ENCODE assay signal across 7 cellular contexts in the genomic region with DNA sequence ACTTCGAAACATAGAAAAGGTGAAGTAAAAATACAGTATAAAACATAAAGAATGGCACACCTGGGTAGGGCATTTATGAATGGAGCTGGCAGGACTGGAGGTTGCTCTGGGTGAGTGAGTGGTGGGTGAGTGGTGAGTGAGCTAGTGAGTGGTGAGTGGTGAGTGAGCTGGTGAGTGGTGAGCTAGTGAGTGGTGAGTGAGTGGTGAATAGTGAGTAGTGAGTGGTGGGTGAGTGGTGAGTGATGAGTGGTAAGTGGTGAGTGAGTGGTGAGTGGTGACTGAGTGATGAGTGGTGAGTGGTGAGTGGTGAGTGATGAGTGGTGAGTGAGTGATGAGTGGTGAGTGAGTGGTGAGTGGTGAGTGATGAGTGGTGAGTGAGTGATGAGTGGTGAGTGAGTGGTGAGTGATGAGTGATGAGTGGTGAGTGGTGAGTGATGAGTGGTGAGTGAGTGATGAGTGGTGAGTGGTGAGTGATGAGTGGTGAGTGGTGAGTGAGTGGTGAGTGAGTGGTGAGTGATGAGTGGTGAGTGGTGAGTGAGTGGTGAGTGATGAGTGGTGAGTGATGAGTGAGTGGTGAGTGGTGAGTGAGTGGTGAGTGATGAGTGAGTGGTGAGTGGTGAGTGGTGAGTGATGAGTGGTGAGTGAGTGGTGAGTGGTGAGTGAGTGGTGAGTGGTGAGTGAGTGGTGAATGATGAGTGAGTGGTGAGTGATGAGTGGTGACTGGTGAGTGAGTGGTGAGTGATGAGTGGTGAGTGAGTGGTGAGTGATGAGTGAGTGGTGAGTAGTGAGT.
DNase-seq lines count a peak whose midpoint lies in the region; ATAC-seq and TF ChIP-seq lines count a peak whose summit lies in the region.
"Not testable (repeated sequence)": the region's sequence is repeated elsewhere in the genome, so short reads cannot be mapped to it uniquely, and the experiment has no call there.

No MANE protein-coding gene starts in this region.

- not testable (repeated sequence) for H2AFZ ChIP-seq in PC-3 (ENCODE audit: low read length)

- H3K4me3 ChIP-seq in PC-3 (ENCODE audit: low read length), result not testable (repeated sequence)

- not testable (repeated sequence) for BruUV-seq in PC-3 (replicated peaks; lab: Mats Ljungman, UMichigan)

- peaks cover 23% of the 10 kb centered on the region for H3K4me1 Mint-ChIP-seq in activated CD8-positive, alpha-beta T cell treated with anti-CD3 and anti-CD28 coated beads for 36 hours (ENCODE audit: low read depth)
- peaks cover 14% of the 10 kb centered on the region for H3K4me1 Mint-ChIP-seq in activated T-cell treated with anti-CD3 and anti-CD28 coated beads, Interleukin-2, amount 50 U/mL, for 4 hours (ENCODE audit: low read depth)

- not testable (repeated sequence) for H3K9ac ChIP-seq in PC-3 (ENCODE audit: low read length)

- not testable (repeated sequence) for TF ChIP-seq CTCF in PC-3 (conservative IDR thresholded peaks at IDR 0.05; ENCODE audit: low read depth, low read length); activated CD8-positive, alpha-beta T cell treated with anti-CD3 and anti-CD28 coated beads for 36 hours (IDR thresholded peaks at IDR 0.05)

- not testable (repeated sequence) for H3K27me3 Mint-ChIP-seq in activated CD8-positive, alpha-beta T cell treated with anti-CD3 and anti-CD28 coated beads for 36 hours; activated T-cell treated with anti-CD3 and anti-CD28 coated beads, Interleukin-2, amount 50 U/mL, for 4 hours (ENCODE audit: low read depth)

- CTCF ChIA-PET in PC-3 (lab: Charles Lee); activated CD8-positive, alpha-beta T cell treated with anti-CD3 and anti-CD28 coated beads for 36 hours (lab: Charles Lee): not testable (repeated sequence)

- H4K20me1 ChIP-seq in PC-3 (ENCODE audit: low read length), result not testable (repeated sequence)

- intact Hi-C loops in PC-3 (cut with micrococcal nuclease); activated CD8-positive, alpha-beta T cell treated with anti-CD3 and anti-CD28 coated beads for 36 hours (cut with micrococcal nuclease): not testable (repeated sequence)

- H3K4me1 ChIP-seq in PC-3 (ENCODE audit: insufficient read depth, low read length), result peaks cover 16% of the 10 kb centered on the region

- H3K36me3 Mint-ChIP-seq in activated CD8-positive, alpha-beta T cell treated with anti-CD3 and anti-CD28 coated beads for 36 hours (ENCODE audit: low read depth); activated T-cell treated with anti-CD3 and anti-CD28 coated beads, Interleukin-2, amount 50 U/mL, for 4 hours (ENCODE audit: insufficient read depth): not testable (repeated sequence)

- H3K4me3 Mint-ChIP-seq in activated CD8-positive, alpha-beta T cell treated with anti-CD3 and anti-CD28 coated beads for 36 hours; activated T-cell treated with anti-CD3 and anti-CD28 coated beads, Interleukin-2, amount 50 U/mL, for 4 hours: not testable (repeated sequence)

- not testable (repeated sequence) for DNase-seq in PC-3; activated T-cell treated with anti-CD3 and anti-CD28 coated beads, Interleukin-2, amount 50 U/mL, for 4 hours
- peak; percentile 34 for DNase-seq in activated CD8-positive, alpha-beta T cell treated with anti-CD3 and anti-CD28 coated beads for 36 hours
- peak; percentile 12 for DNase-seq in activated naive CD4-positive, alpha-beta T cell treated with anti-CD3 and anti-CD28 coated beads, Interleukin-2, amount 50 U/mL, for 16 hours
- DNase-seq in mesenteric fat pad (ENCODE audit: low spot score), result peak; percentile 14
- peak; percentile 28 for DNase-seq in stimulated activated CD4-positive, alpha-beta T cell treated with anti-CD3 and anti-CD28 coated beads, Interleukin-15, amount 100 ng/mL, for 24 hours
- peak; percentile 17 for DNase-seq in stimulated activated naive CD4-positive, alpha-beta T cell treated with Interleukin-2 at 50 U/mL for 16 hours (lab: John Stamatoyannopoulos, UW)

- H3K27ac Mint-ChIP-seq in activated CD8-positive, alpha-beta T cell treated with anti-CD3 and anti-CD28 coated beads for 36 hours, result not testable (repeated sequence)

- not testable (repeated sequence) for H3K9me2 ChIP-seq in PC-3 (replicated peaks; ENCODE audit: low read length)

- not testable (repeated sequence) for H3K9me3 ChIP-seq in PC-3 (ENCODE audit: low read length)

- H3F3A ChIP-seq in PC-3 (ENCODE audit: low read length, unreplicated experiment), result peaks cover 14% of the 10 kb centered on the region

- not testable (repeated sequence) for H3K36me3 ChIP-seq in PC-3 (ENCODE audit: low read depth, low read length)

- not testable (repeated sequence) for H3K9me3 Mint-ChIP-seq in activated CD8-positive, alpha-beta T cell treated with anti-CD3 and anti-CD28 coated beads for 36 hours; activated T-cell treated with anti-CD3 and anti-CD28 coated beads, Interleukin-2, amount 50 U/mL, for 4 hours

- ATAC-seq in PC-3; activated CD8-positive, alpha-beta T cell treated with anti-CD3 and anti-CD28 coated beads for 36 hours: not testable (repeated sequence)
- peak; percentile 13 to 16 for ATAC-seq in activated T-cell treated with anti-CD3 and anti-CD28 coated beads, Interleukin-2, amount 50 U/mL, for 4 hours

- POLR2A ChIA-PET in PC-3 (lab: Charles Lee; ENCODE audit: unreplicated experiment), result not testable (repeated sequence)
- POLR2A ChIA-PET in activated CD8-positive, alpha-beta T cell treated with anti-CD3 and anti-CD28 coated beads for 36 hours (lab: Charles Lee), result interaction anchor here (0.7 kb wide), 1 partner anchor 45 kb away, joined by 4 read pairs; no protein-coding TSS in a partner anchor

- H3K27ac ChIP-seq in PC-3 (ENCODE audit: low read length), result peak overlapping the region; percentile 58

- H3K4me2 ChIP-seq in PC-3 (ENCODE audit: low read length), result not testable (repeated sequence)

- H3K79me2 ChIP-seq in PC-3 (ENCODE audit: low read length), result not testable (repeated sequence)

- not testable (repeated sequence) for H3K27me3 ChIP-seq in PC-3 (ENCODE audit: low read length)
